Comparison of ENCODE assay signal across 8 cellular contexts in the genomic region with DNA sequence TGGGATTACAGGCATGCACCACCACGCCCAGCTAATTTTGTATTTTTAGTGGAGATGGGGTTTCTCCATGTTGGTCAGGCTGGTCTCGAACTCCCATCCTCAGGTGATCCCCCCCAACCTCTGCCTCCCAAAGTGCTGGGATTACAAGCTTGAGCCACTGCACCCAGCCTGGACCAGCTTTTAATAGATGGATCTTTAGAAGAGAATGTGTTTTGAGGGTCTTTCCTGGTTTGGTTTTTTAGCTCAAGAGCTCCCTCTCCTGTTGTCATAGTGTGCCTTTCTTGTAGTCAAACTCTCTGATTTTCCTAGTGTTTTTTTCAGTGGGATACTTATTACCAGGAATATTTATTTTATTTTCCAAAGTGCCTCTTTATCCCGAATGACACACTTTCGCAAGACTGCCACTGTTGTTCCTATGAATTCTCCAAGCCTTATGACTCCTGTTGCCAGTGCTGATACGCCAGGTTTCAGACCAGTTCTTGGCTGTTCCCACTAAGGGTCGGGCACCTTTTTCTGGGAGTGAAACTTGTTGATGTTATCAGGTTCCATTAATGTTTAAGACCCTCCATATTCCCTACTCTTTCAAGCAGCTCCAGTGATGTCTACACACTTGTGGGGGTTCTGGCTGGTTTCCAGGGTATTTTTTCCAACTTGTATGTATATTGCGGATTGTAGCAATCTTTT. TPM values are rescaled to one million over a fixed set of nuclear protein-coding genes. Genes with fewer than 3 reads are reported as not detected.
DNase-seq lines count a peak whose midpoint lies in the region; ATAC-seq and TF ChIP-seq lines count a peak whose summit lies in the region.

No MANE protein-coding gene starts in this region.

- CTCF ChIA-PET in Caco-2 (lab: Charles Lee), result interaction anchor here (0.5 to 1.7 kb wide), 19 partner anchors 31 to 276 kb away, joined by 3 to 28 read pairs (median 5); a partner anchor contains a TSS

- no peak overlapping the region for H3K27ac ChIP-seq in sigmoid colon

- DNase-seq in Caco-2, result peak in 1 of 2 experiments; percentile 56
- peak; percentile 46 for DNase-seq in HS-27A (ENCODE audit: low read depth)
- peak; percentile 52 for DNase-seq in RPMI7951 (ENCODE audit: low read depth)
- DNase-seq in fibroblast of the conjunctiva (ENCODE audit: low read depth), result peak; percentile 57
- DNase-seq in sigmoid colon, result no peak
- DNase-seq in COLO668 (lab: John Stamatoyannopoulos, UW; ENCODE audit: unreplicated experiment), result no peak

- intact Hi-C loops in Caco-2 (cut with micrococcal nuclease; ENCODE audit: unreplicated experiment), result loop anchor here (1.0 to 2.0 kb wide), 4 partner anchors 54 to 239 kb away; no protein-coding TSS in a partner anchor
- intact Hi-C loops in sigmoid colon (cut with DNase I), result loop anchor here (10.0 kb wide), 1 partner anchor 240 kb away; no protein-coding TSS in a partner anchor

- 69 to 70% methylated on average over 7 of the region's 7 CpGs for WGBS in sigmoid colon, 2 donors

- no peak for TF ChIP-seq EP300 in sigmoid colon (IDR thresholded peaks at IDR 0.05)

- no peak overlapping the region for H3K4me3 ChIP-seq in Caco-2 (ENCODE audit: low read depth, low read length)
- no peak overlapping the region for H3K4me3 ChIP-seq in sigmoid colon

- H3K9me3 Mint-ChIP-seq in Caco-2 (ENCODE audit: unreplicated experiment), result no peaks in the 10 kb centered on the region

- TF ChIP-seq CTCF in Caco-2 (IDR thresholded peaks at IDR 0.05; ENCODE audit: insufficient read depth in 1 of 2, low read depth in 1 of 2, low read length in 1 of 2, severe bottlenecking in 1 of 2, unreplicated experiment in 1 of 2) (peak; percentile 76 to 79), sigmoid colon (IDR thresholded peaks at IDR 0.05) (peak; percentile 20 to 41 (median 39))

- POLR2A ChIA-PET in Caco-2 (lab: Charles Lee), result interaction anchor here (0.6 kb wide), 3 partner anchors 82 to 230 kb away, joined by 3 to 4 read pairs (median 3); a partner anchor contains a TSS

- no peaks in the 10 kb centered on the region for H3K9me3 ChIP-seq in Caco-2
- H3K9me3 ChIP-seq in sigmoid colon, result no peaks in the 10 kb centered on the region

- H3K4me1 ChIP-seq in Caco-2, result no peaks in the 10 kb centered on the region
- H3K4me1 ChIP-seq in sigmoid colon, result no peaks in the 10 kb centered on the region

- H3K4me3 Mint-ChIP-seq in Caco-2 (ENCODE audit: unreplicated experiment), result no peak overlapping the region

- no peak for TF ChIP-seq POLR2A in sigmoid colon (IDR thresholded peaks at IDR 0.05)

- H3K27me3 Mint-ChIP-seq in Caco-2 (ENCODE audit: insufficient read depth, unreplicated experiment), result no peaks in the 10 kb centered on the region

- H3K27ac Mint-ChIP-seq in Caco-2 (ENCODE audit: unreplicated experiment), result no peak overlapping the region

- H3K4me1 Mint-ChIP-seq in Caco-2 (ENCODE audit: low read depth, unreplicated experiment), result no peaks in the 10 kb centered on the region

- ATAC-seq in HG03159 (IDR thresholded peaks at IDR 0.05; ENCODE audit: unreplicated experiment) (no peak), GM21515 (IDR thresholded peaks at IDR 0.05; ENCODE audit: unreplicated experiment) (no peak)

- no TSS peak for BruUV-seq in Caco-2 (replicated peaks; lab: Mats Ljungman, UMichigan)

- H3K36me3 ChIP-seq in Caco-2 (ENCODE audit: control insufficient read depth, insufficient read depth, low read length), result no peaks in the 10 kb centered on the region
- H3K36me3 ChIP-seq in sigmoid colon, result no peaks in the 10 kb centered on the region

- H3K36me3 Mint-ChIP-seq in Caco-2 (ENCODE audit: insufficient read depth, unreplicated experiment), result peaks cover 4% of the 10 kb centered on the region

- H3K27me3 ChIP-seq in Caco-2 (replicated peaks; ENCODE audit: control insufficient read depth, insufficient read depth, low read length) (no peaks in the 10 kb centered on the region), sigmoid colon (no peaks in the 10 kb centered on the region)

RNA-seq across cellular contexts. Expression of a gene that starts 31.5 kb away (rescaled TPM):
- 50.3 and 53.5 TPM in 2 replicates for total RNA-seq in Caco-2 (2022)
- 72.9 and 86.3 TPM in 2 replicates for total RNA-seq in RPMI7951 (2014; rRNA removed; shearing (Covaris generic))
- total RNA-seq in sigmoid colon, result 100 to 1,000 TPM in 1 of 4 donors, 10 to 100 TPM in 3; 39.7 to 111 (median 41.6) TPM
- polyA plus RNA-seq in sigmoid colon, result 100 to 1,000 TPM; 108 to 181 (median 175) TPM

Comparison
In these comparisons a context has a peak if more than half of its experiments do, and no peak if none do; other contexts are left out.
1. DNase-seq: peak in HS-27A (single experiment), RPMI7951 (single experiment) and fibroblast of the conjunctiva (single experiment); none in sigmoid colon (single experiment) and COLO668 (single experiment).